ENCODE assay signal across 1 cellular context in the genomic region with DNA sequence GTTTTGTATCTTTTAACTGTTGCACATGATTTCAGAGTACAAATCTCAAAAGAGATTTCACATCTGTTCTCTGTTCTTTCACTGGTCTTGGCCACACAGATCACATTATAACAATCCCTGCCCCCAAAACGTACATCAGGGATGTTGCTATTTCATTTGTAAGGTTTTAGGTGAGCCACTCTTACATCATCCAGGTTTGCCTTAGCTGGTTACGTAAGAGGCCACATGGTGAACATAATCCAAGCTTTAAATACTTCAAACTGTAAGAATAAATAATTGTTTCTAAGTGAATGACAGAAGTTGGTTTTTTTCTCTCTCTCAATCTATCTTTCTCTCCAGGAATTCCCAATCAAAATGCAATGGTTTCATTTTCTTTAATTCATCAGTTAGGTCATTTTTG.
TF ChIP-seq lines count a peak whose summit lies in the region.

No MANE protein-coding gene starts in this region.

TF ChIP-seq in IMR-90, 13 proteins besides CTCF, POLR2A, EP300 and RAD21:
- TF ChIP-seq FOS (IDR thresholded peaks at IDR 0.05; ENCODE audit: low read depth, low read length) (no peak), CEBPB (IDR thresholded peaks at IDR 0.05; ENCODE audit: low read depth, low read length) (peak; percentile 70)
